In the genomic region with DNA sequence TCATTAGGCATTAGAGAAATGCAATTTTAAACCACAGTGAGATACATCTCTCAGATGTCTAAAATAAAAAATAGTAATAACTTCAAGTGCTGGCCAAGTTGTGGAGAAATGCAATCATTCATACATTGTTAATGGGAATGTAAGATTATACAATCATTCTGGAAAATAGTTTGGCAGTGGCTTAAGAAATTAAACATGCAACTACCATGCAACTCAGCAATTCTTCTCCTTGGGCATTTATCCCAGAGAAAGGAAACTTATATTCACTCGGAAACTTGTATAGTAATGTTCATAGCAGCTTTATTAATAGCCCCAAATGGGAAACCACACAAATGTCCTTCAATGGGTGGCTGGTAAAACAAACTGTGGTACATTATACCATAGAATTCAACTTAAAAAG, we compare ENCODE assay signal across 18 cellular contexts.
A peak's percentile ranks its signal among the peaks of the same experiment; 100 is the strongest.
DNase-seq lines count a peak whose midpoint lies in the region; ATAC-seq, FAIRE-seq and TF ChIP-seq lines count a peak whose summit lies in the region.
"Had no signal": no experiment of that assay in that cellular context is flagged by ENCODE, and none has a peak within 500 bp of the region (broad histone marks: within the 10 kb centered on the region; RNA-seq: fewer than 3 reads in every experiment).

No MANE protein-coding gene starts in this region.

- no peak overlapping the region for H3K4me2 ChIP-seq in K562 (ENCODE audit: insufficient read depth, low read length)

- peaks cover 8% of the 10 kb centered on the region for H3K4me1 ChIP-seq in adipocyte (ENCODE audit: control insufficient read depth, insufficient read depth, low read length)
- no peaks in the 10 kb centered on the region for H3K4me1 ChIP-seq in K562 (replicated peaks in 1 of 2; ENCODE audit: control insufficient read depth in 2 of 2, insufficient read depth in 2 of 2, low read length in 2 of 2)
- H3K4me1 ChIP-seq in HAP-1, result no peaks in the 10 kb centered on the region

- no peak overlapping the region for H3K9ac ChIP-seq in adipocyte (ENCODE audit: low read length)
- H3K9ac ChIP-seq in K562 (ENCODE audit: insufficient read depth in 1 of 2, low read depth in 2 of 2, low read length in 2 of 2), result no peak overlapping the region
- H3K9ac ChIP-seq: GM23248 had no signal

- no peak overlapping the region for H3K27ac ChIP-seq in K562 (ENCODE audit: extremely low read depth, low read depth, low read length)
- H3K27ac ChIP-seq: GM23248 had no signal

- H4K20me1 ChIP-seq in K562 (replicated peaks; ENCODE audit: control insufficient read depth, insufficient read depth, low read length), result no peaks in the 10 kb centered on the region

- ATAC-seq in K562 (no peak), HG03342 (IDR thresholded peaks at IDR 0.05; ENCODE audit: unreplicated experiment) (no peak)
- ATAC-seq: HCT116 had no signal

- WGBS in K562 (ENCODE audit: insufficient coverage, low coverage, missing lambda C conversion rate), result 7% methylated on average over 1 of the region's 1 CpG

- TF ChIP-seq CTCF in K562 (IDR thresholded peaks at IDR 0.05 in 2 of 3, conservative IDR thresholded peaks at IDR 0.05 in 1 of 3; ENCODE audit: insufficient read depth in 2 of 3, low read depth in 1 of 3, low read length in 3 of 3) (no peak), fibroblast of the aortic adventitia (IDR thresholded peaks at IDR 0.05; ENCODE audit: insufficient read depth, low read length) (no peak)

- in situ Hi-C loops in K562 (cut with MboI) (no loop called here), HAP-1 (cut with MboI; ENCODE audit: low sequenced_read_pairs) (no loop called here)

- POLR2A ChIA-PET in K562 (lab: Yijun Ruan, JAX), result no interaction called here

- no peak for TF ChIP-seq EP300 in K562 (IDR thresholded peaks at IDR 0.05; ENCODE audit: low read length)

- H3K27me3 ChIP-seq in adipocyte (replicated peaks; ENCODE audit: control insufficient read depth, insufficient read depth, low read length) (no peaks in the 10 kb centered on the region), K562 (ENCODE audit: control insufficient read depth in 2 of 2, insufficient read depth in 2 of 2, low read length in 2 of 2) (peaks cover 6 to 13% of the 10 kb centered on the region in 2 experiments; a peak in 3 of 5 replicates), HAP-1 (ENCODE audit: low read depth) (peaks cover 8% of the 10 kb centered on the region)

- no peak for TF ChIP-seq POLR2A in K562 (conservative IDR thresholded peaks at IDR 0.05)
- no peak for TF ChIP-seq POLR2A in erythroblast (IDR thresholded peaks at IDR 0.05; ENCODE audit: low read length)

- H3K9me1 ChIP-seq in K562 (ENCODE audit: control insufficient read depth, insufficient read depth, low read length), result no peaks in the 10 kb centered on the region

- H2AFZ ChIP-seq in K562 (ENCODE audit: low read depth, low read length), result no peak overlapping the region
- H2AFZ ChIP-seq: GM23248 had no signal

- H3K4me3 ChIP-seq in adipocyte (ENCODE audit: low read length) (no peak overlapping the region), K562 (no peak overlapping the region), fibroblast of the aortic adventitia (ENCODE audit: low read depth, low read length) (no peak overlapping the region), HAP-1 (no peak overlapping the region)
- H3K4me3 ChIP-seq: GM23248 had no signal

- no peaks in the 10 kb centered on the region for H3K79me2 ChIP-seq in K562 (ENCODE audit: control insufficient read depth, insufficient read depth, low read length)

- no peak for TF ChIP-seq RAD21 in K562 (CRISPR knock-in tag; conservative IDR thresholded peaks at IDR 0.05 in 1 of 2, IDR thresholded peaks at IDR 0.05 in 1 of 2)

- H3K9me3 ChIP-seq in adipocyte (ENCODE audit: control insufficient read depth, low read length) (peaks cover 5% of the 10 kb centered on the region), K562 (replicated peaks; ENCODE audit: control insufficient read depth, insufficient read depth, low read depth, low read length) (no peaks in the 10 kb centered on the region), HAP-1 (no peaks in the 10 kb centered on the region)

- no peak for FAIRE-seq in K562 (lab: Jason Lieb, UNC)
- FAIRE-seq: G401.6, GM19239, H1 had no signal

- intact Hi-C loops in K562 (cut with micrococcal nuclease), result no loop called here

- BruUV-seq in K562 (replicated peaks; lab: Mats Ljungman, UMichigan), result no TSS peak

- H3K36me3 ChIP-seq in adipocyte (ENCODE audit: control insufficient read depth, insufficient read depth, low read length, severe bottlenecking) (no peaks in the 10 kb centered on the region), K562 (ENCODE audit: control insufficient read depth, insufficient read depth, low read length) (no peaks in the 10 kb centered on the region), HAP-1 (replicated peaks) (no peaks in the 10 kb centered on the region)

- peak; percentile 3 for DNase-seq in adipocyte (ENCODE audit: low read depth)
- no peak for DNase-seq in K562 (ENCODE audit: extremely low read depth in 1 of 4, low spot score in 3 of 4)
- DNase-seq in fibroblast of the aortic adventitia (ENCODE audit: low read depth), result peak; percentile 9
- DNase-seq in erythroblast (lab: John Stamatoyannopoulos, UW), result no peak
- DNase-seq in HAP-1 (ENCODE audit: low spot score in 2 of 2), result no peak
- DNase-seq: C1 segment of cervical spinal cord; Calu3; CD4-positive, alpha-beta memory T cell; COR-L47; DMS53; DMS79 treated with DMSO at 0.1 percent for 48 hours; GM23248; H7 had no signal

- CTCF ChIA-PET in K562 (lab: Yijun Ruan, JAX; ENCODE audit: low intra/inter-chr PET ratio), result no interaction called here

TF ChIP-seq in K562, 482 proteins besides CTCF, POLR2A, EP300 and RAD21:
- TF ChIP-seq CBX3 (IDR thresholded peaks at IDR 0.05; ENCODE audit: borderline replicate concordance in 1 of 2, low read length in 2 of 2) (no peak), RBM25 (IDR thresholded peaks at IDR 0.05; ENCODE audit: low read depth, low read length, severe bottlenecking) (peak; percentile 44)
TF ChIP-seq in K562: peak in this region for 1.

Comparison
In these comparisons a context has a peak if more than half of its experiments do, and no peak if none do; other contexts are left out.
1. DNase-seq: peak in adipocyte (single experiment) and fibroblast of the aortic adventitia (single experiment); none in K562 (0 of 4), erythroblast (0 of 2) and HAP-1 (0 of 2).